In genomic region chrX:119605739-119606507, GRCh38 we compare ENCODE assay signal across 1 cellular context.
TF ChIP-seq lines count a peak whose summit lies in the region.

Gene NKRF, minus strand, starts transcription at chrX:119606424.

TF ChIP-seq in PFSK-1, 5 proteins besides CTCF, POLR2A, EP300 and RAD21 (continued from another document):
- TF ChIP-seq REST (IDR thresholded peaks at IDR 0.05; ENCODE audit: insufficient read depth in 1 of 2, low read depth in 2 of 2, low read length in 2 of 2), result no peak
